In the genomic region with DNA sequence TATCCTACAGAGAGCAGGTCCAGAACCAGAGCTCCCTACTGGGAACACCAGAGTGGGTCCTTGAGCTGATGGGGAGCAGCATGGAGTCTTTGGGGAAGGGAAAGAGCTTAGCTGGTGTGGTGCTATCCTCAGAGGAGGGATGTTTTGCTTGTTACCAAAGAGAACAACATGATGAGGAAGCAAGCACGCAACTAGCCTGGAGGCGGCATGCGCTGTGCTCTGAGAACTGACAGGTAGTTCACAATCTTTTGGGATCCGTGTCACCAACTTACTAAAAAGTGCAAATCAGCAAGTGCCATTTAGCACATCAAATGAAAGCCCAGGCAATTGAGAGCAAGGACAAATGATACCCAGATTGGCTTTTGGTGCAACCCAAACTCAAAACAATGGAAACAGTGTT, we compare ENCODE assay signal across 29 cellular contexts.
"Had no signal": no experiment of that assay in that cellular context is flagged by ENCODE, and none has a peak within 500 bp of the region (broad histone marks: within the 10 kb centered on the region; RNA-seq: fewer than 3 reads in every experiment).

No MANE protein-coding gene starts in this region.

- H3K4me1 Mint-ChIP-seq: stimulated activated effector memory CD8-positive, alpha-beta T cell treated with anti-CD3 and anti-CD28 coated beads, Interleukin-12 subunit alpha, Interleukin-12 subunit beta, amount 100 ng/mL, for 72 hours; stimulated activated memory B cell treated with anti-CD40 and anti-IgM and Interleukin-4, amounts not matched to agents 10 μg/mL and 1 μg/mL and 100 μg/mL, for 72 hours; stimulated activated naive B cell treated with anti-CD40 and anti-IgM and Interleukin-4, amounts not matched to agents 10 μg/mL and 1 μg/mL and 100 μg/mL, for 72 hours; stimulated activated naive CD8-positive, alpha-beta T cell treated with anti-CD3 and anti-CD28 coated beads, Interleukin-15, amount 100 ng/mL, for 72 hours had no signal

- H3K36me3 ChIP-seq: stomach, suprapubic skin, thoracic aorta, thyroid gland, tibial artery, tibial nerve, transverse colon, upper lobe of left lung, upper lobe of right lung, uterus, vagina had no signal

- H3K4me1 ChIP-seq: suprapubic skin, testis, thyroid gland, tibial nerve, transverse colon, upper lobe of right lung, uterus, vagina had no signal

- H3K9me3 ChIP-seq: stomach, suprapubic skin, testis, thoracic aorta, thyroid gland, tibial artery, tibial nerve, transverse colon, upper lobe of left lung, upper lobe of right lung, uterus, vagina had no signal

- ATAC-seq: stimulated activated effector memory CD8-positive, alpha-beta T cell treated with anti-CD3 and anti-CD28 coated beads, Interleukin-12 subunit alpha, Interleukin-12 subunit beta, amount 100 ng/mL, for 72 hours; stimulated activated memory B cell treated with anti-CD40 and anti-IgM and Interleukin-4, amounts not matched to agents 10 μg/mL and 1 μg/mL and 100 μg/mL, for 72 hours; stimulated activated naive B cell treated with anti-CD40 and anti-IgM and Interleukin-4, amounts not matched to agents 10 μg/mL and 1 μg/mL and 100 μg/mL, for 72 hours; stimulated activated naive CD8-positive, alpha-beta T cell treated with anti-CD3 and anti-CD28 coated beads, Interleukin-15, amount 100 ng/mL, for 72 hours; stimulated activated naive CD8-positive, alpha-beta T cell treated with anti-CD3 and anti-CD28 coated beads, Interleukin-15, Interleukin-2, amounts not matched to agents 100 U/mL and 50 U/mL, for 24 hours; upper lobe of right lung had no signal

- H3K9me3 Mint-ChIP-seq: stimulated activated memory B cell treated with anti-CD40 and anti-IgM and Interleukin-4, amounts not matched to agents 10 μg/mL and 1 μg/mL and 100 μg/mL, for 72 hours; stimulated activated naive CD8-positive, alpha-beta T cell treated with anti-CD3 and anti-CD28 coated beads, Interleukin-15, Interleukin-2, amounts not matched to agents 100 ng/mL and 50 ng/mL, for 24 hours; type B pancreatic cell had no signal

- DNase-seq: stimulated activated CD4-positive, alpha-beta T cell treated with anti-CD3 and anti-CD28 coated beads, Interleukin-2, amount 100 ng/mL, for 48 hours; stimulated activated CD4-positive, alpha-beta T cell treated with anti-CD3 and anti-CD28 coated beads, Interleukin-4, amount 100 ng/mL, for 1 hour; stimulated activated CD4-positive, alpha-beta T cell treated with anti-CD3 and anti-CD28 coated beads, Interleukin-4, amount 100 ng/mL, for 24 hours; stimulated activated CD4-positive, alpha-beta T cell treated with anti-CD3 and anti-CD28 coated beads, Interleukin-4, amount 100 ng/mL, for 4 hours; stimulated activated CD8-positive, alpha-beta memory T cell treated with anti-CD3 and anti-CD28 coated beads, Interleukin-4, amount 100 ng/mL, for 48 hours; stimulated activated naive B cell treated with anti-CD40 and anti-IgM and Interleukin-4, amounts not matched to agents 10 μg/mL and 1 μg/mL and 100 μg/mL, for 72 hours; stimulated activated naive CD4-positive, alpha-beta T cell; stimulated activated naive CD4-positive, alpha-beta T cell treated with Interleukin-2 at 50 U/mL for 16 hours; stimulated activated naive CD8-positive, alpha-beta T cell treated with anti-CD3 and anti-CD28 coated beads, Interleukin-15, amount 100 ng/mL, for 72 hours; stimulated activated naive CD8-positive, alpha-beta T cell treated with anti-CD3 and anti-CD28 coated beads, Interleukin-15, Interleukin-2, amounts not matched to agents 100 U/mL and 50 U/mL, for 24 hours; stomach; substantia nigra; testis; thyroid gland; tibial artery; transverse colon; trophoblast cell; upper lobe of left lung; upper lobe of right lung; uterus had no signal

- H3K27me3 ChIP-seq: testis, thyroid gland, tibial nerve, transverse colon, upper lobe of left lung, upper lobe of right lung, uterus, vagina had no signal

- H3K4me3 ChIP-seq: stomach, suprapubic skin, testis, thoracic aorta, thyroid gland, tibial artery, tibial nerve, transverse colon, upper lobe of left lung, upper lobe of right lung, uterus, vagina had no signal

- H3K27me3 Mint-ChIP-seq: stimulated activated memory B cell treated with anti-CD40 and anti-IgM and Interleukin-4, amounts not matched to agents 10 μg/mL and 1 μg/mL and 100 μg/mL, for 72 hours; stimulated activated naive CD8-positive, alpha-beta T cell treated with anti-CD3 and anti-CD28 coated beads, Interleukin-15, Interleukin-2, amounts not matched to agents 100 ng/mL and 50 ng/mL, for 24 hours had no signal

- H3K27ac ChIP-seq: stomach, suprapubic skin, testis, thoracic aorta, thyroid gland, tibial artery, tibial nerve, transverse colon, upper lobe of left lung, upper lobe of right lung, uterus, vagina had no signal

- H3K27ac Mint-ChIP-seq: stimulated activated effector memory CD8-positive, alpha-beta T cell treated with anti-CD3 and anti-CD28 coated beads, Interleukin-12 subunit alpha, Interleukin-12 subunit beta, amount 100 ng/mL, for 72 hours; stimulated activated memory B cell treated with anti-CD40 and anti-IgM and Interleukin-4, amounts not matched to agents 10 μg/mL and 1 μg/mL and 100 μg/mL, for 72 hours; stimulated activated naive B cell treated with anti-CD40 and anti-IgM and Interleukin-4, amounts not matched to agents 10 μg/mL and 1 μg/mL and 100 μg/mL, for 72 hours; stimulated activated naive CD8-positive, alpha-beta T cell treated with anti-CD3 and anti-CD28 coated beads, Interleukin-15, amount 100 ng/mL, for 72 hours; stimulated activated naive CD8-positive, alpha-beta T cell treated with anti-CD3 and anti-CD28 coated beads, Interleukin-15, Interleukin-2, amounts not matched to agents 100 ng/mL and 50 ng/mL, for 24 hours; type B pancreatic cell had no signal

- FAIRE-seq: urothelium cell line had no signal

- H3K4me3 Mint-ChIP-seq: stimulated activated effector memory CD8-positive, alpha-beta T cell treated with anti-CD3 and anti-CD28 coated beads, Interleukin-12 subunit alpha, Interleukin-12 subunit beta, amount 100 ng/mL, for 72 hours; stimulated activated memory B cell treated with anti-CD40 and anti-IgM and Interleukin-4, amounts not matched to agents 10 μg/mL and 1 μg/mL and 100 μg/mL, for 72 hours; stimulated activated naive B cell treated with anti-CD40 and anti-IgM and Interleukin-4, amounts not matched to agents 10 μg/mL and 1 μg/mL and 100 μg/mL, for 72 hours; stimulated activated naive CD8-positive, alpha-beta T cell treated with anti-CD3 and anti-CD28 coated beads, Interleukin-15, amount 100 ng/mL, for 72 hours; stimulated activated naive CD8-positive, alpha-beta T cell treated with anti-CD3 and anti-CD28 coated beads, Interleukin-15, Interleukin-2, amounts not matched to agents 100 ng/mL and 50 ng/mL, for 24 hours; type B pancreatic cell had no signal

- H3K36me3 Mint-ChIP-seq: stimulated activated effector memory CD8-positive, alpha-beta T cell treated with anti-CD3 and anti-CD28 coated beads, Interleukin-12 subunit alpha, Interleukin-12 subunit beta, amount 100 ng/mL, for 72 hours; stimulated activated memory B cell treated with anti-CD40 and anti-IgM and Interleukin-4, amounts not matched to agents 10 μg/mL and 1 μg/mL and 100 μg/mL, for 72 hours; stimulated activated naive B cell treated with anti-CD40 and anti-IgM and Interleukin-4, amounts not matched to agents 10 μg/mL and 1 μg/mL and 100 μg/mL, for 72 hours; type B pancreatic cell had no signal
